In the genomic region with DNA sequence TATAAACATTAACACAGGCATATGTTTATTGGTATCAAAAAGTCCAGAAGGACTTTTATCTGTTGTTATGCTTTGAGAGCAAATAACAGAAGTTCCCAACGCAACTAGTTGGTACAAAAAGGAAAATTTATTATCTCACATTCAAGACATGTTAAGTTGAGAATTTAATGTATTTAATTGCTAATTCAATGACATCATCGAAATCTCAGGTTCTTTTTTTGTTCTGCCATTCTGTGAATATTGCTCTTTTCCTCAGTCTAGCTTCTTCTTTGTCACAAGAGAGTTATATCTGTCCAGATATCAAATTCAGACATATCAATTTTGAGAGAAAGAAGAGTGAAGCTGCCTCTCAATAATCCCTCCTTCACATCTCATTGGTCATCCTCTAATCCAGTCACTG, we compare ENCODE assay signal across 7 cellular contexts.
"Had no signal": no experiment of that assay in that cellular context is flagged by ENCODE, and none has a peak within 500 bp of the region (broad histone marks: within the 10 kb centered on the region; RNA-seq: fewer than 3 reads in every experiment).

No MANE protein-coding gene starts in this region.

- H3K4me2 ChIP-seq: KMS-11 had no signal

- DNase-seq: IMR-90, KBM-7, KG1 had no signal

- H3K27ac ChIP-seq: HL-60, KMS-11 had no signal

- ATAC-seq: K562 had no signal

- FAIRE-seq: HTR-8/SVneo, K562 had no signal

- H3K9ac ChIP-seq: KMS-11 had no signal

- H3K4me3 ChIP-seq: K562 had no signal
